Comparison of ENCODE assay signal across 8 cellular contexts in genomic region chr5:169637856-169638190, GRCh38. TPM values are rescaled to one million over a fixed set of nuclear protein-coding genes. Genes with fewer than 3 reads are reported as not detected.
DNase-seq lines count a peak whose midpoint lies in the region; ATAC-seq and TF ChIP-seq lines count a peak whose summit lies in the region.

No MANE protein-coding gene starts in this region.

- peaks cover 12% of the 10 kb centered on the region for H3K9me3 Mint-ChIP-seq in endodermal cell

- no peak overlapping the region for H3K9ac ChIP-seq in endodermal cell (ENCODE audit: extremely low read depth, low read length, poor library complexity, severe bottlenecking)

- no peak overlapping the region for H3K27ac Mint-ChIP-seq in endodermal cell

- peak; percentile 45 for ATAC-seq in GM19324 (IDR thresholded peaks at IDR 0.05; ENCODE audit: low FRiP score, unreplicated experiment)
- ATAC-seq in HG03280 (IDR thresholded peaks at IDR 0.05; ENCODE audit: unreplicated experiment): peak; percentile 62

- no peaks in the 10 kb centered on the region for H3K4me1 ChIP-seq in endodermal cell (ENCODE audit: control insufficient read depth, insufficient read depth, low read length)

- H3K4me1 Mint-ChIP-seq in endodermal cell: peaks cover 1% of the 10 kb centered on the region

- H3K27me3 ChIP-seq in endodermal cell (ENCODE audit: control insufficient read depth, insufficient read depth, low read length, poor library complexity, severe bottlenecking): peaks cover 14% of the 10 kb centered on the region
- H3K27me3 ChIP-seq in MG63: no peaks in the 10 kb centered on the region

- H3K27ac ChIP-seq in endodermal cell (ENCODE audit: low read depth, low read length): no peak overlapping the region

- H3K9me3 ChIP-seq in endodermal cell (ENCODE audit: control insufficient read depth, low read length) (peaks cover 20% of the 10 kb centered on the region), MG63 (peaks cover 7% of the 10 kb centered on the region)

- no peaks in the 10 kb centered on the region for H3K36me3 ChIP-seq in endodermal cell (ENCODE audit: control insufficient read depth, insufficient read depth, low read length)
- H3K36me3 ChIP-seq in MG63: no peaks in the 10 kb centered on the region

- peaks cover 48% of the 10 kb centered on the region for H3K27me3 Mint-ChIP-seq in endodermal cell (ENCODE audit: insufficient read depth)

- TF ChIP-seq CTCF in endodermal cell (conservative IDR thresholded peaks at IDR 0.05): no peak

- no peak overlapping the region for H3K4me3 ChIP-seq in endodermal cell (ENCODE audit: low read length)
- H3K4me3 ChIP-seq in MG63: no peak overlapping the region

- H3K36me3 Mint-ChIP-seq in endodermal cell (ENCODE audit: low read depth): no peaks in the 10 kb centered on the region

- DNase-seq in activated CD4-positive, CD25-positive, alpha-beta regulatory T cell treated with anti-CD3 and anti-CD28 coated beads, Interleukin-2, amount 50 U/mL, for 72 hours: peak; percentile 72
- DNase-seq in endodermal cell (no peak), MG63 (no peak), glomerular visceral epithelial cell (ENCODE audit: extremely low spot score) (no peak), HK-2 (ENCODE audit: unreplicated experiment) (no peak)
- peak; percentile 59 to 71 for DNase-seq in stimulated activated CD4-positive, alpha-beta T cell treated with anti-CD3 and anti-CD28 coated beads, Interleukin-4, amount 100 ng/mL, for 4 hours

- 82 to 85% methylated on average over 3 to 6 of the region's 6 CpGs for WGBS in endodermal cell (ENCODE audit: insufficient coverage in 1 of 2, insufficient read length in 1 of 2), 2 experiments

- peak overlapping the region; percentile 62 for H3K4me3 Mint-ChIP-seq in endodermal cell

RNA-seq across cellular contexts. Expression of gene DOCK2, which starts 0.7 kb away (rescaled TPM):
- total RNA-seq in endodermal cell: 1 to 10 TPM; 2.6 to 3.9 TPM
- polyA plus RNA-seq in endodermal cell (2013, experiment 1 of 2): 0.25 TPM
- 0.46 TPM for polyA plus RNA-seq in endodermal cell (2013, experiment 2 of 2)
- total RNA-seq in MG63 (2014; rRNA removed; shearing (Covaris generic); ENCODE audit: low replicate concordance): 0.39 and 12.6 TPM in 2 replicates

RNA-seq across cellular contexts. Expression of gene SPDL1, which starts 54.2 kb away (rescaled TPM):
- total RNA-seq in endodermal cell: 10 to 100 TPM; 42.0 to 47.4 TPM
- polyA plus RNA-seq in endodermal cell (2013, experiment 1 of 2): 55.4 TPM
- polyA plus RNA-seq in endodermal cell (2013, experiment 2 of 2): 52.3 TPM
- 22.4 and 65.6 TPM in 2 replicates for total RNA-seq in MG63 (2014; rRNA removed; shearing (Covaris generic); ENCODE audit: low replicate concordance)

Comparison
In these comparisons a context has a peak if more than half of its experiments do, and no peak if none do; other contexts are left out.
1. DNase-seq: peak in activated CD4-positive, CD25-positive, alpha-beta regulatory T cell treated with anti-CD3 and anti-CD28 coated beads, Interleukin-2, amount 50 U/mL, for 72 hours (single experiment) and stimulated activated CD4-positive, alpha-beta T cell treated with anti-CD3 and anti-CD28 coated beads, Interleukin-4, amount 100 ng/mL, for 4 hours (2 of 2); none in endodermal cell (single experiment), MG63 (single experiment), glomerular visceral epithelial cell (single experiment) and HK-2 (single experiment).